ENCODE assay signal across 1 cellular context in genomic region chr1:213200630-213201029, GRCh38.
TF ChIP-seq lines count a peak whose summit lies in the region.

No MANE protein-coding gene starts in this region.

TF ChIP-seq in K562, 482 proteins besides CTCF, POLR2A, EP300 and RAD21 (continued from another document):
- TF ChIP-seq AFF1 (IDR thresholded peaks at IDR 0.05; ENCODE audit: low read depth in 1 of 2, partially characterized antibody in 2 of 2): peak in 1 of 2 experiments; percentile 98
